Comparison of ENCODE assay signal across 27 cellular contexts in the genomic region with DNA sequence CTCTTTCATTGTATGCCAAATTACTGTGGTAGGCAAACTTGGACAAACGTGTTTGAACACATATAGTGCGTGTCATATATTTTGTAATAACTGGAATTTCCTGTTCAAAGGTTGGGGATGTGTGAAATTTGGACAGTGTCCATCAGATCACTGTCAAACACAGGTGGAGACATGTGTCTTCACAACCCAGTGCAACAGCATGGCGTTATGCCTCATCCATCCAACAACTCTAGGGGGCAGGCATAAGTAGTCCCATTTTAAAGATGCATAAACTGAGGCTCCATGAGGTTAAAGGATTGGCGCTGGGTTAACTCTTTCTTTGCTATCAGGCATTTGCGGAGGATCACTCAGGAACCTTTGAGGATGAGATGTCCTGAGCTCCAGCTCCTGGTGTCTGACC.
"Had no signal": no experiment of that assay in that cellular context is flagged by ENCODE, and none has a peak within 500 bp of the region (broad histone marks: within the 10 kb centered on the region; RNA-seq: fewer than 3 reads in every experiment).

No MANE protein-coding gene starts in this region.

- H3K36me3 ChIP-seq: ascending aorta, breast epithelium, esophagus squamous epithelium had no signal

- H3K4me3 ChIP-seq: ascending aorta, breast epithelium, coronary artery, dorsolateral prefrontal cortex, esophagus squamous epithelium had no signal

- H3K27me3 ChIP-seq: ascending aorta, esophagus squamous epithelium had no signal

- H3K9me3 ChIP-seq: esophagus squamous epithelium had no signal

- DNase-seq: activated CD4-positive, alpha-beta memory T cell treated with anti-CD3 and anti-CD28 coated beads for 36 hours; activated CD4-positive, alpha-beta T cell treated with anti-CD3 and anti-CD28 coated beads for 36 hours; activated CD4-positive, alpha-beta T cell treated with anti-CD3 and anti-CD28 coated beads, Interleukin-2, amount 10 ng/mL, durations not matched to agents 24 days and 14 days; activated CD4-positive, CD25-positive, alpha-beta regulatory T cell; activated CD4-positive, CD25-positive, alpha-beta regulatory T cell treated with anti-CD3 and anti-CD28 coated beads, Interleukin-2, amount 50 U/mL, for 72 hours; activated CD8-positive, alpha-beta memory T cell treated with anti-CD3 and anti-CD28 coated beads, Interleukin-2, amount 10 ng/mL, durations not matched to agents 7 days and 5 days; activated CD8-positive, alpha-beta memory T cell treated with anti-CD3 and anti-CD28 coated beads, Interleukin-2, amount 50 U/mL, for 4 hours; activated CD8-positive, alpha-beta T cell treated with anti-CD3 and anti-CD28 coated beads, Interleukin-2, amount 10 ng/mL, durations not matched to agents 7 days and 5 days; activated gamma-delta T cell; activated naive CD4-positive, alpha-beta T cell; activated naive CD4-positive, alpha-beta T cell treated with anti-CD3 and anti-CD28 coated beads, Interleukin-2, amount 10 ng/mL, durations not matched to agents 7 days and 5 days; activated naive CD8-positive, alpha-beta T cell treated with anti-CD3 and anti-CD28 coated beads, Interleukin-2, amount 10 ng/mL, durations not matched to agents 7 days and 5 days; activated T-cell treated with anti-CD3 and anti-CD28 coated beads for 4 hours; activated T-cell treated with anti-CD3 and anti-CD28 coated beads, Interleukin-2, amount 50 U/mL, for 24 hours; activated T-cell treated with anti-CD3 and anti-CD28 coated beads, Interleukin-2, amount 50 U/mL, for 72 hours; dorsolateral prefrontal cortex; effector memory CD4-positive, alpha-beta T cell; endodermal cell; erythroblast; esophagus squamous epithelium; head of caudate nucleus; T-helper 2 cell had no signal

- H3K4me1 ChIP-seq: ascending aorta, breast epithelium had no signal

- FAIRE-seq: frontal cortex had no signal

- H3K27ac ChIP-seq: ascending aorta, breast epithelium, coronary artery, dorsolateral prefrontal cortex had no signal

- ATAC-seq: activated CD4-positive, alpha-beta T cell treated with anti-CD3 and anti-CD28 coated beads for 36 hours; activated CD8-positive, alpha-beta memory T cell treated with anti-CD3 and anti-CD28 coated beads, Interleukin-2, amount 10 ng/mL, durations not matched to agents 7 days and 5 days; activated CD8-positive, alpha-beta T cell treated with anti-CD3 and anti-CD28 coated beads, Interleukin-2, amount 10 ng/mL, durations not matched to agents 7 days and 5 days; activated naive CD4-positive, alpha-beta T cell treated with anti-CD3 and anti-CD28 coated beads, Interleukin-2, amount 50 U/mL, for 72 hours; activated T-cell treated with anti-CD3 and anti-CD28 coated beads, Interleukin-2, amount 50 U/mL, for 72 hours had no signal
